Comparison of ENCODE assay signal across 1 cellular context in genomic region chr14:34667007-34667406, GRCh38.
TF ChIP-seq lines count a peak whose summit lies in the region.

No MANE protein-coding gene starts in this region.

TF ChIP-seq in HepG2, 621 proteins besides CTCF, POLR2A, EP300 and RAD21:
- TF ChIP-seq ZNF550 (CRISPR knock-in tag; IDR thresholded peaks at IDR 0.05; ENCODE audit: borderline replicate concordance) (0 out of 2 replicates have a peak, but pooled peaks have one; percentile 76), KLF13 (CRISPR knock-in tag; IDR thresholded peaks at IDR 0.05) (0 out of 2 replicates have a peak, but pooled peaks have one; percentile 57)
- TF ChIP-seq, protein P1, sequence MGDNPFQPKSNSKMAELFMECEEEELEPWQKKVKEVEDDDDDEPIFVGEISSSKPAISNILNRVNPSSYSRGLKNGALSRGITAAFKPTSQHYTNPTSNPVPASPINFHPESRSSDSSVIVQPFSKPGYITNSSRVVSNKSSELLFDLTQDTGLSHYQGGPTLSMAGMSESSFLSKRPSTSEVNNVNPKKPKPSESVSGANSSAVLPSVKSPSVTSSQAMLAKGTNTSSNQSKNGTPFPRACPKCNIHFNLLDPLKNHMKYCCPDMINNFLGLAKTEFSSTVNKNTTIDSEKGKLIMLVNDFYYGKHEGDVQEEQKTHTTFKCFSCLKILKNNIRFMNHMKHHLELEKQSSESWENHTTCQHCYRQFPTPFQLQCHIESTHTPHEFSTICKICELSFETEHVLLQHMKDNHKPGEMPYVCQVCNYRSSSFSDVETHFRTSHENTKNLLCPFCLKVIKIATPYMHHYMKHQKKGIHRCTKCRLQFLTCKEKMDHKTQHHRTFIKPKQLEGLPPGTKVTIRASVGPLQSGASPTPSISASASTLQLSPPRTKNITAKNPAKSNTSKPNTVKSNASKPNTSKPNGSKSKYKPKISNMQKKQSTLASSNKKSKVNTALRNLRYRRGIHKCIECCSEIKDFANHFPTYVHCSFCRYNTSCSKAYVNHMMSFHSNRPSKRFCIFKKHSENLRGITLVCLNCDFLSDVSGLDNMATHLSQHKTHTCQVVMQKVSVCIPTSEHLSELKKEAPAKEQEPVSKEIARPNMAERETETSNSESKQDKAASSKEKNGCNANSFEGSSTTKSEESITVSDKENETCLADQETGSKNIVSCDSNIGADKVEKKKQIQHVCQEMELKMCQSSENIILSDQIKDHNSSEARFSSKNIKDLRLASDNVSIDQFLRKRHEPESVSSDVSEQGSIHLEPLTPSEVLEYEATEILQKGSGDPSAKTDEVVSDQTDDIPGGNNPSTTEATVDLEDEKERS (CRISPR knock-in tag; IDR thresholded peaks at IDR 0.05) = no peak
TF ChIP-seq in HepG2: peak in this region for 2.
